ENCODE assay signal across 13 cellular contexts in the genomic region with DNA sequence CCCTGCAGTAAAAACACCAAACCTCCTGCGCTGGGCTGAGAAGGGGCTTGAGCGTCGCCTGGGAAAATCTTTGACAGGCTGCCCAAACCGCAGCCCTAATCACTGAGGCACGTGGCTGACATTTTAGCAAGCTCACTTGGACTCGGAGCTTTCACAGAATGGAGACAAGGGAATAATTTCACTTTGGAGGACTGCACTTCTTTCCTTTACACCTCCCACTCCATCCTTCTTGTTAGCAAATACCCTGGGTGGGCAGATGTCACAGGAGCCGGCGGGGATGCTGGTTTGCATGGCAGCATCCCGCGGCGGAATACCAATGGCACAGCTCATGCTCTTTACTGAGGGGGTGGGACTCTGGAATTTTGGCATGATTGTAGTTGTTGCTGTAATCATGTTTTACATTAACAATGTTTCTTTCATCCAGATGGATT.
DNase-seq lines count a peak whose midpoint lies in the region; ATAC-seq, FAIRE-seq and TF ChIP-seq lines count a peak whose summit lies in the region.
"Had no signal": no experiment of that assay in that cellular context is flagged by ENCODE, and none has a peak within 500 bp of the region (broad histone marks: within the 10 kb centered on the region; RNA-seq: fewer than 3 reads in every experiment).

No MANE protein-coding gene starts in this region.

- CTCF ChIA-PET in BJ (lab: Yijun Ruan, JAX), result interaction anchor here (0.7 kb wide), 1 partner anchor 362 kb away, joined by 3 read pairs; no protein-coding TSS in a partner anchor

- no peaks in the 10 kb centered on the region for H3K36me3 Mint-ChIP-seq in activated T-helper 1 cell treated with anti-CD3 and anti-CD28 coated beads, Interleukin-12 subunit alpha, Interleukin-12 subunit beta, Interleukin-2, Interleukin-4 antibody, amounts not matched to agents 30 ng/mL and 10 ng/mL and 1 ng/mL, durations not matched to agents 14 hours and 24 hours and 36 hours (ENCODE audit: low read depth)

- no peaks in the 10 kb centered on the region for H3K36me3 ChIP-seq in BJ (ENCODE audit: control insufficient read depth, insufficient read depth, low read length)
- no peaks in the 10 kb centered on the region for H3K36me3 ChIP-seq in heart left ventricle
- no peaks in the 10 kb centered on the region for H3K36me3 ChIP-seq in gastrocnemius medialis
- no peaks in the 10 kb centered on the region for H3K36me3 ChIP-seq in kidney (ENCODE audit: control insufficient read depth in 1 of 2, insufficient read depth in 2 of 2, low read length in 2 of 2)
- H3K36me3 ChIP-seq: BLaER1 treated with 17β-estradiol and CSF1 and Interleukin-3, amounts not matched to agents 10 nM and 100 nM had no signal

- TF ChIP-seq CTCF in BJ (IDR thresholded peaks at IDR 0.05; ENCODE audit: insufficient read depth, low read depth, low read length) (no peak), heart left ventricle (IDR thresholded peaks at IDR 0.05) (no peak), gastrocnemius medialis (IDR thresholded peaks at IDR 0.05 in 4 of 5, conservative IDR thresholded peaks at IDR 0.05 in 1 of 5) (no peak), kidney (IDR thresholded peaks at IDR 0.05; ENCODE audit: borderline replicate concordance, extremely low read depth, insufficient read depth) (no peak)

- H3K9me3 ChIP-seq in heart left ventricle, result peaks cover 0 to 14% (median 5%) of the 10 kb centered on the region in 12 donors
- H3K9me3 ChIP-seq in gastrocnemius medialis, result no peaks in the 10 kb centered on the region
- no peaks in the 10 kb centered on the region for H3K9me3 ChIP-seq in kidney (ENCODE audit: control insufficient read depth in 1 of 2, low read length in 2 of 2)

- H3K27ac ChIP-seq in heart left ventricle (peak overlapping the region in 9 of 12 donors; percentile 24 to 71 (median 63)), gastrocnemius medialis (peak overlapping the region; percentile 56 to 73 (median 63)), kidney (ENCODE audit: low read depth in 2 of 2, low read length in 2 of 2) (no peak overlapping the region)
- H3K27ac ChIP-seq: BLaER1 treated with 17β-estradiol and CSF1 and Interleukin-3, amounts not matched to agents 10 nM and 100 nM had no signal

- H3K9me3 Mint-ChIP-seq in activated T-helper 1 cell treated with anti-CD3 and anti-CD28 coated beads, Interleukin-12 subunit alpha, Interleukin-12 subunit beta, Interleukin-2, Interleukin-4 antibody, amounts not matched to agents 30 ng/mL and 10 ng/mL and 1 ng/mL, durations not matched to agents 14 hours and 24 hours and 36 hours, result no peaks in the 10 kb centered on the region

- no peak for FAIRE-seq in kidney (lab: Jason Lieb, UNC)

- ATAC-seq in heart left ventricle, result peak; percentile 35 to 66 (median 54)
- ATAC-seq in gastrocnemius medialis, result peak; percentile 32 to 45
- no peak for ATAC-seq in GM21381 (IDR thresholded peaks at IDR 0.05; ENCODE audit: unreplicated experiment)
- ATAC-seq: T-helper 17 cell had no signal

- no peak overlapping the region for H3K4me3 Mint-ChIP-seq in activated T-helper 1 cell treated with anti-CD3 and anti-CD28 coated beads, Interleukin-12 subunit alpha, Interleukin-12 subunit beta, Interleukin-2, Interleukin-4 antibody, amounts not matched to agents 30 ng/mL and 10 ng/mL and 1 ng/mL, durations not matched to agents 14 hours and 24 hours and 36 hours
- H3K4me3 Mint-ChIP-seq: T-helper 17 cell had no signal

- DNase-seq in BJ (ENCODE audit: low read depth) (peak; percentile 82), amniotic stem cell (lab: John Stamatoyannopoulos, UW) (peak; percentile 54), heart left ventricle (peak in 4 of 5 donors; percentile 58 to 65 (median 62)), gastrocnemius medialis (peak; percentile 31), activated gamma-delta T cell treated with Interleukin-2 at 50 U/mL for 16 hours (no peak), kidney (no peak)
- DNase-seq in activated T-helper 1 cell treated with anti-CD3 and anti-CD28 coated beads, Interleukin-12 subunit alpha, Interleukin-12 subunit beta, Interleukin-2, Interleukin-4 antibody, amounts not matched to agents 30 ng/mL and 10 ng/mL and 1 ng/mL, durations not matched to agents 14 hours and 24 hours and 36 hours (ENCODE audit: low spot score), result no peak
- DNase-seq: activated CD8-positive, alpha-beta memory T cell treated with anti-CD3 and anti-CD28 coated beads for 24 hours; MM.1S; NCI-H82; T-helper 17 cell had no signal

- H3K27me3 Mint-ChIP-seq in activated T-helper 1 cell treated with anti-CD3 and anti-CD28 coated beads, Interleukin-12 subunit alpha, Interleukin-12 subunit beta, Interleukin-2, Interleukin-4 antibody, amounts not matched to agents 30 ng/mL and 10 ng/mL and 1 ng/mL, durations not matched to agents 14 hours and 24 hours and 36 hours (ENCODE audit: insufficient read depth), result peaks cover 9% of the 10 kb centered on the region

- in situ Hi-C loops in gastrocnemius medialis (cut with MboI; ENCODE audit: low sequenced_read_pairs in 4 of 4), result no loop called here

- H3K4me3 ChIP-seq in BJ (ENCODE audit: low read depth, low read length), result no peak overlapping the region
- no peak overlapping the region for H3K4me3 ChIP-seq in heart left ventricle
- no peak overlapping the region for H3K4me3 ChIP-seq in gastrocnemius medialis
- H3K4me3 ChIP-seq in kidney (ENCODE audit: low read length in 2 of 2), result no peak overlapping the region
- H3K4me3 ChIP-seq: BLaER1 treated with 17β-estradiol and CSF1 and Interleukin-3, amounts not matched to agents 10 nM and 100 nM had no signal

- H3K4me1 Mint-ChIP-seq in activated T-helper 1 cell treated with anti-CD3 and anti-CD28 coated beads, Interleukin-12 subunit alpha, Interleukin-12 subunit beta, Interleukin-2, Interleukin-4 antibody, amounts not matched to agents 30 ng/mL and 10 ng/mL and 1 ng/mL, durations not matched to agents 14 hours and 24 hours and 36 hours (ENCODE audit: low read depth), result no peaks in the 10 kb centered on the region

- H3K27ac Mint-ChIP-seq in activated T-helper 1 cell treated with anti-CD3 and anti-CD28 coated beads, Interleukin-12 subunit alpha, Interleukin-12 subunit beta, Interleukin-2, Interleukin-4 antibody, amounts not matched to agents 30 ng/mL and 10 ng/mL and 1 ng/mL, durations not matched to agents 14 hours and 24 hours and 36 hours, result no peak overlapping the region
- H3K27ac Mint-ChIP-seq: T-helper 17 cell had no signal

- intact Hi-C loops in heart left ventricle (cut with DNase I), result loop anchor here in 3 of 10 donors (5.0 to 10.0 kb wide), 3 partner anchors 89 to 314 kb away; a partner anchor contains a TSS
- intact Hi-C loops in gastrocnemius medialis (cut with DNase I; ENCODE audit: low total_unique reads), result loop anchor here (5.0 kb wide), 2 partner anchors 91 to 309 kb away; no protein-coding TSS in a partner anchor
- intact Hi-C loops in activated T-helper 1 cell treated with anti-CD3 and anti-CD28 coated beads, Interleukin-12 subunit alpha, Interleukin-12 subunit beta, Interleukin-2, Interleukin-4 antibody, amounts not matched to agents 30 ng/mL and 10 ng/mL and 1 ng/mL, durations not matched to agents 14 hours and 24 hours and 36 hours (cut with micrococcal nuclease), result no loop called here
- intact Hi-C loops in kidney (cut with DNase I), result loop anchor here (5.0 kb wide), 1 partner anchor 104 kb away; no protein-coding TSS in a partner anchor

- H3K4me1 ChIP-seq in heart left ventricle, result peaks cover 0 to 47% (median 37%) of the 10 kb centered on the region in 12 donors
- peaks cover 13 to 17% of the 10 kb centered on the region in 2 donors for H3K4me1 ChIP-seq in gastrocnemius medialis
- no peaks in the 10 kb centered on the region for H3K4me1 ChIP-seq in kidney (ENCODE audit: control insufficient read depth in 1 of 2, insufficient read depth in 1 of 2, low read depth in 1 of 2, low read length in 2 of 2)

- H3K27me3 ChIP-seq in BJ (ENCODE audit: control insufficient read depth, insufficient read depth, low read length), result no peaks in the 10 kb centered on the region
- peaks cover 0 to 3% (median 0%) of the 10 kb centered on the region in 9 donors for H3K27me3 ChIP-seq in heart left ventricle
- H3K27me3 ChIP-seq in gastrocnemius medialis, result no peaks in the 10 kb centered on the region
- H3K27me3 ChIP-seq: BLaER1 treated with 17β-estradiol and CSF1 and Interleukin-3, amounts not matched to agents 10 nM and 100 nM had no signal

- H3K9ac ChIP-seq in kidney (ENCODE audit: low read length in 2 of 2), result no peak overlapping the region
- H3K9ac ChIP-seq: BLaER1 treated with 17β-estradiol and CSF1 and Interleukin-3, amounts not matched to agents 10 nM and 100 nM had no signal

- 51 to 63% (median 57%) methylated on average over 11 of the region's 11 CpGs for WGBS in heart left ventricle, 4 donors

- TF ChIP-seq POLR2A in heart left ventricle (IDR thresholded peaks at IDR 0.05), result no peak
- no peak for TF ChIP-seq POLR2A in gastrocnemius medialis (IDR thresholded peaks at IDR 0.05)

- POLR2A ChIA-PET in BJ (lab: Charles Lee), result interaction anchor here (1.0 kb wide), 1 partner anchor 22 kb away, joined by 3 read pairs; no protein-coding TSS in a partner anchor

Comparison
In these comparisons a context has a peak if more than half of its experiments do, and no peak if none do; other contexts are left out.
1. DNase-seq: peak in BJ (single experiment), amniotic stem cell (single experiment), heart left ventricle (4 of 5) and gastrocnemius medialis (2 of 2); none in activated gamma-delta T cell treated with Interleukin-2 at 50 U/mL for 16 hours (single experiment), activated T-helper 1 cell treated with anti-CD3 and anti-CD28 coated beads, Interleukin-12 subunit alpha, Interleukin-12 subunit beta, Interleukin-2, Interleukin-4 antibody, amounts not matched to agents 30 ng/mL and 10 ng/mL and 1 ng/mL, durations not matched to agents 14 hours and 24 hours and 36 hours (single experiment) and kidney (single experiment).
2. H3K27ac ChIP-seq: peak in heart left ventricle (9 of 12) and gastrocnemius medialis (4 of 4); none in kidney (0 of 2).